14 cellular contexts compared by ENCODE assay signal in genomic region chr12:49279706-49280159, GRCh38. TPM values are rescaled to one million over a fixed set of nuclear protein-coding genes. Genes with fewer than 3 reads are reported as not detected.
DNase-seq lines count a peak whose midpoint lies in the region; ATAC-seq, FAIRE-seq and TF ChIP-seq lines count a peak whose summit lies in the region.
"Had no signal": no experiment of that assay in that cellular context is flagged by ENCODE, and none has a peak within 500 bp of the region (broad histone marks: within the 10 kb centered on the region; RNA-seq: fewer than 3 reads in every experiment).

No MANE protein-coding gene starts in this region.

- H3K9me3 Mint-ChIP-seq in GM23338, result no peaks in the 10 kb centered on the region
- H3K9me3 Mint-ChIP-seq: natural killer cell treated with Interleukin-12 subunit alpha and Interleukin-12 subunit beta and Interleukin-15 and Interleukin-18, amount 100 ng/mL, for 72 hours had no signal

- H3K79me2 ChIP-seq in GM23338 (replicated peaks; ENCODE audit: insufficient read depth), result no peaks in the 10 kb centered on the region

- H3K27ac ChIP-seq in GM23338 (ENCODE audit: low read depth), result no peak overlapping the region
- no peak overlapping the region for H3K27ac ChIP-seq in pancreas
- H3K27ac ChIP-seq: epithelial cell of prostate, KMS-11 had no signal

- peaks cover 19% of the 10 kb centered on the region for H3K4me1 Mint-ChIP-seq in GM23338

- peaks cover 7% of the 10 kb centered on the region for H3K27me3 Mint-ChIP-seq in GM23338 (ENCODE audit: insufficient read depth, low read depth, poor library complexity)

- peak; percentile 57 for ATAC-seq in GM23338
- peak; percentile 30 to 71 (median 58) for ATAC-seq in pancreas
- no peak for ATAC-seq in HG02938 (IDR thresholded peaks at IDR 0.05; ENCODE audit: unreplicated experiment)
- no peak for ATAC-seq in Right ventricle myocardium inferior
- ATAC-seq in GM18868 (IDR thresholded peaks at IDR 0.05; ENCODE audit: unreplicated experiment), result no peak
- no peak for ATAC-seq in stimulated activated naive CD8-positive, alpha-beta T cell treated with anti-CD3 and anti-CD28 coated beads, Interleukin-15, Interleukin-2, amounts not matched to agents 100 U/mL and 50 U/mL, for 24 hours
- ATAC-seq: natural killer cell treated with Interleukin-12 subunit alpha and Interleukin-12 subunit beta and Interleukin-15 and Interleukin-18, amount 100 ng/mL, for 72 hours had no signal

- no peaks in the 10 kb centered on the region for H3K36me3 Mint-ChIP-seq in GM23338 (ENCODE audit: low read depth)
- H3K36me3 Mint-ChIP-seq: natural killer cell treated with Interleukin-12 subunit alpha and Interleukin-12 subunit beta and Interleukin-15 and Interleukin-18, amount 100 ng/mL, for 72 hours had no signal

- no peaks in the 10 kb centered on the region; the same call in 1 of the 2 replicates for H4K20me1 ChIP-seq in GM23338 (replicated peaks; ENCODE audit: insufficient read depth)

- H3K27ac Mint-ChIP-seq in GM23338, result no peak overlapping the region
- H3K27ac Mint-ChIP-seq: natural killer cell treated with Interleukin-12 subunit alpha and Interleukin-12 subunit beta and Interleukin-15 and Interleukin-18, amount 100 ng/mL, for 72 hours had no signal

- H3K4me3 Mint-ChIP-seq in GM23338, result no peak overlapping the region
- H3K4me3 Mint-ChIP-seq: natural killer cell treated with Interleukin-12 subunit alpha and Interleukin-12 subunit beta and Interleukin-15 and Interleukin-18, amount 100 ng/mL, for 72 hours had no signal

- intact Hi-C loops in pancreas (cut with DNase I), result no loop called here
- intact Hi-C loops in Right ventricle myocardium inferior (cut with DNase I), result no loop called here

- 0 out of 2 replicates have a peak, but pooled peaks cover 4% of the 10 kb centered on the region for H3F3A ChIP-seq in GM23338 (replicated peaks; ENCODE audit: low read depth)

- FAIRE-seq in pancreas (lab: Jason Lieb, UNC), result no peak
- FAIRE-seq: D721Med had no signal

- no peak overlapping the region for H3K4me2 ChIP-seq in GM23338
- H3K4me2 ChIP-seq: KMS-11 had no signal

- no peak overlapping the region for H3K4me3 ChIP-seq in GM23338
- H3K4me3 ChIP-seq in epithelial cell of esophagus (ENCODE audit: low read length), result no peak overlapping the region
- H3K4me3 ChIP-seq in pancreas, result no peak overlapping the region

- H3K27me3 ChIP-seq in GM23338 (ENCODE audit: insufficient read depth) (no peaks in the 10 kb centered on the region), pancreas (no peaks in the 10 kb centered on the region)

- H3K9me3 ChIP-seq in pancreas, result no peaks in the 10 kb centered on the region

- H3K36me3 ChIP-seq in GM23338 (ENCODE audit: insufficient read depth) (no peaks in the 10 kb centered on the region), pancreas (no peaks in the 10 kb centered on the region)

- TF ChIP-seq CTCF in GM23338 (conservative IDR thresholded peaks at IDR 0.05; ENCODE audit: low read depth in 2 of 2), result no peak
- TF ChIP-seq CTCF in epithelial cell of esophagus (IDR thresholded peaks at IDR 0.05; ENCODE audit: insufficient read depth, low read depth, low read length, missing control alignments), result no peak
- TF ChIP-seq CTCF in pancreas (IDR thresholded peaks at IDR 0.05), result no peak

- H3K4me1 ChIP-seq in GM23338 (ENCODE audit: insufficient read depth) (peaks cover 8% of the 10 kb centered on the region; the same call in 1 of the 2 replicates), pancreas (peaks cover 0 to 2% (median 0%) of the 10 kb centered on the region in 3 donors)

- H3K9me2 ChIP-seq in GM23338 (ENCODE audit: insufficient read depth), result no peaks in the 10 kb centered on the region

- DNase-seq in GM23338 (ENCODE audit: low spot score) (peak; percentile 66), NCI-H524 (lab: John Stamatoyannopoulos, UW) (peak; percentile 64 to 89), epithelial cell of esophagus (ENCODE audit: low read depth) (peak; percentile 65), pancreas (no peak), Right ventricle myocardium inferior (ENCODE audit: missing footprints) (no peak)
- no peak for DNase-seq in stimulated activated naive CD8-positive, alpha-beta T cell treated with anti-CD3 and anti-CD28 coated beads, Interleukin-15, Interleukin-2, amounts not matched to agents 100 U/mL and 50 U/mL, for 24 hours
- DNase-seq: NK-92 treated with Interleukin-12 subunit alpha and Interleukin-12 subunit beta, amount 100 ng/mL, for 24 hours; stimulated activated CD4-positive, alpha-beta T cell treated with anti-CD3 and anti-CD28 coated beads, Interleukin-1b, Interleukin-23, amount 100 ng/mL, for 48 hours had no signal

- H2AFZ ChIP-seq in GM23338, result no peak overlapping the region

- 67 to 69% methylated on average over 7 of the region's 7 CpGs for WGBS in pancreas, 2 donors

TF ChIP-seq in GM23338, 12 proteins besides CTCF, POLR2A, EP300 and RAD21 (continues in another document):
- TF ChIP-seq ZNF114 (CRISPR knock-in tag; IDR thresholded peaks at IDR 0.05), result no peak
- TF ChIP-seq, protein P1, sequence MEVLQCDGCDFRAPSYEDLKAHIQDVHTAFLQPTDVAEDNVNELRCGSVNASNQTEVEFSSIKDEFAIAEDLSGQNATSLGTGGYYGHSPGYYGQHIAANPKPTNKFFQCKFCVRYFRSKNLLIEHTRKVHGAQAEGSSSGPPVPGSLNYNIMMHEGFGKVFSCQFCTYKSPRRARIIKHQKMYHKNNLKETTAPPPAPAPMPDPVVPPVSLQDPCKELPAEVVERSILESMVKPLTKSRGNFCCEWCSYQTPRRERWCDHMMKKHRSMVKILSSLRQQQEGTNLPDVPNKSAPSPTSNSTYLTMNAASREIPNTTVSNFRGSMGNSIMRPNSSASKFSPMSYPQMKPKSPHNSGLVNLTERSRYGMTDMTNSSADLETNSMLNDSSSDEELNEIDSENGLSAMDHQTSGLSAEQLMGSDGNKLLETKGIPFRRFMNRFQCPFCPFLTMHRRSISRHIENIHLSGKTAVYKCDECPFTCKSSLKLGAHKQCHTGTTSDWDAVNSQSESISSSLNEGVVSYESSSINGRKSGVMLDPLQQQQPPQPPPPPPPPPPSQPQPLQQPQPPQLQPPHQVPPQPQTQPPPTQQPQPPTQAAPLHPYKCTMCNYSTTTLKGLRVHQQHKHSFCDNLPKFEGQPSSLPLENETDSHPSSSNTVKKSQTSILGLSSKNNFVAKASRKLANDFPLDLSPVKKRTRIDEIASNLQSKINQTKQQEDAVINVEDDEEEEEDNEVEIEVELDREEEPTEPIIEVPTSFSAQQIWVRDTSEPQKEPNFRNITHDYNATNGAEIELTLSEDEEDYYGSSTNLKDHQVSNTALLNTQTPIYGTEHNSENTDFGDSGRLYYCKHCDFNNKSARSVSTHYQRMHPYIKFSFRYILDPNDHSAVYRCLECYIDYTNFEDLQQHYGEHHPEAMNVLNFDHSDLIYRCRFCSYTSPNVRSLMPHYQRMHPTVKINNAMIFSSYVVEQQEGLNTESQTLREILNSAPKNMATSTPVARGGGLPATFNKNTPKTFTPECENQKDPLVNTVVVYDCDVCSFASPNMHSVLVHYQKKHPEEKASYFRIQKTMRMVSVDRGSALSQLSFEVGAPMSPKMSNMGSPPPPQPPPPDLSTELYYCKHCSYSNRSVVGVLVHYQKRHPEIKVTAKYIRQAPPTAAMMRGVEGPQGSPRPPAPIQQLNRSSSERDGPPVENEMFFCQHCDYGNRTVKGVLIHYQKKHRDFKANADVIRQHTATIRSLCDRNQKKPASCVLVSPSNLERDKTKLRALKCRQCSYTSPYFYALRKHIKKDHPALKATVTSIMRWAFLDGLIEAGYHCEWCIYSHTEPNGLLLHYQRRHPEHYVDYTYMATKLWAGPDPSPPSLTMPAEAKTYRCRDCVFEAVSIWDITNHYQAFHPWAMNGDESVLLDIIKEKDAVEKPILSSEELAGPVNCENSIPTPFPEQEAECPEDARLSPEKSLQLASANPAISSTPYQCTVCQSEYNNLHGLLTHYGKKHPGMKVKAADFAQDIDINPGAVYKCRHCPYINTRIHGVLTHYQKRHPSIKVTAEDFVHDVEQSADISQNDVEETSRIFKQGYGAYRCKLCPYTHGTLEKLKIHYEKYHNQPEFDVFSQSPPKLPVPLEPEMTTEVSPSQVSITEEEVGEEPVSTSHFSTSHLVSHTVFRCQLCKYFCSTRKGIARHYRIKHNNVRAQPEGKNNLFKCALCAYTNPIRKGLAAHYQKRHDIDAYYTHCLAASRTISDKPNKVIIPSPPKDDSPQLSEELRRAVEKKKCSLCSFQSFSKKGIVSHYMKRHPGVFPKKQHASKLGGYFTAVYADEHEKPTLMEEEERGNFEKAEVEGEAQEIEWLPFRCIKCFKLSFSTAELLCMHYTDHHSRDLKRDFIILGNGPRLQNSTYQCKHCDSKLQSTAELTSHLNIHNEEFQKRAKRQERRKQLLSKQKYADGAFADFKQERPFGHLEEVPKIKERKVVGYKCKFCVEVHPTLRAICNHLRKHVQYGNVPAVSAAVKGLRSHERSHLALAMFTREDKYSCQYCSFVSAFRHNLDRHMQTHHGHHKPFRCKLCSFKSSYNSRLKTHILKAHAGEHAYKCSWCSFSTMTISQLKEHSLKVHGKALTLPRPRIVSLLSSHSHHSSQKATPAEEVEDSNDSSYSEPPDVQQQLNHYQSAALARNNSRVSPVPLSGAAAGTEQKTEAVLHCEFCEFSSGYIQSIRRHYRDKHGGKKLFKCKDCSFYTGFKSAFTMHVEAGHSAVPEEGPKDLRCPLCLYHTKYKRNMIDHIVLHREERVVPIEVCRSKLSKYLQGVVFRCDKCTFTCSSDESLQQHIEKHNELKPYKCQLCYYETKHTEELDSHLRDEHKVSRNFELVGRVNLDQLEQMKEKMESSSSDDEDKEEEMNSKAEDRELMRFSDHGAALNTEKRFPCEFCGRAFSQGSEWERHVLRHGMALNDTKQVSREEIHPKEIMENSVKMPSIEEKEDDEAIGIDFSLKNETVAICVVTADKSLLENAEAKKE (CRISPR knock-in tag; IDR thresholded peaks at IDR 0.05), result no peak

RNA-seq across cellular contexts. Expression of gene TUBA1C, which starts 14.9 kb away (rescaled TPM):
- total RNA-seq in GM23338 (2014; rRNA removed; shearing (Covaris generic)), result 608 and 728 TPM in 2 replicates
- polyA plus RNA-seq in GM23338 (2016; fragmentation: Nextera tagmentation; extraction: Ambion mirVana) (187 and 191 TPM in 2 replicates), pancreas (10 to 100 TPM; 30.3 to 47.0 TPM)
- total RNA-seq in pancreas (10 to 100 TPM; 20.8 to 47.0 (median 33.5) TPM), Right ventricle myocardium inferior (86.2 TPM)

RNA-seq across cellular contexts. Expression of gene PRPH, which starts 15.2 kb away (rescaled TPM):
- 0.24 and 0.62 TPM in 2 replicates for total RNA-seq in GM23338 (2014; rRNA removed; shearing (Covaris generic))
- polyA plus RNA-seq in GM23338 (2016; fragmentation: Nextera tagmentation; extraction: Ambion mirVana) (0.36 and 0.43 TPM in 2 replicates), pancreas (10 to 100 TPM in 1 of 2 donors, 1 to 10 TPM in 1; 5.3 to 18.7 TPM)
- total RNA-seq in pancreas (1 to 10 TPM in 3 of 6 donors, under 1 TPM in 3; 0.44 to 1.9 (median 0.96) TPM), Right ventricle myocardium inferior (0.57 TPM)
- total RNA-seq: natural killer cell treated with Interleukin-12 subunit alpha and Interleukin-12 subunit beta and Interleukin-15 and Interleukin-18, amount 100 ng/mL, for 72 hours had no signal

RNA-seq across cellular contexts. Expression of gene TROAP, which starts 43.3 kb away (rescaled TPM):
- total RNA-seq in GM23338 (2014; rRNA removed; shearing (Covaris generic)), result 27.6 and 46.4 TPM in 2 replicates
- polyA plus RNA-seq in GM23338 (2016; fragmentation: Nextera tagmentation; extraction: Ambion mirVana) (44.7 and 47.5 TPM in 2 replicates), pancreas (under 1 TPM; 0.46 to 0.52 TPM)
- total RNA-seq in pancreas (1 to 10 TPM in 1 of 6 donors, under 1 TPM in 4, not detected in 1; 0.08 to 1.3 (median 0.41) TPM), Right ventricle myocardium inferior (0.97 TPM)

RNA-seq across cellular contexts. Expression of gene C1QL4, which starts 57.3 kb away (rescaled TPM):
- total RNA-seq in GM23338 (2014; rRNA removed; shearing (Covaris generic)), result 0.12 TPM in 1 of 2 replicates, not detected in the other
- polyA plus RNA-seq in GM23338 (2016; fragmentation: Nextera tagmentation; extraction: Ambion mirVana) (not detected in 2 replicates), pancreas (not detected)
- total RNA-seq in pancreas (not detected), Right ventricle myocardium inferior (not detected)
- total RNA-seq: natural killer cell treated with Interleukin-12 subunit alpha and Interleukin-12 subunit beta and Interleukin-15 and Interleukin-18, amount 100 ng/mL, for 72 hours had no signal

Comparison
In these comparisons a context has a peak if more than half of its experiments do, and no peak if none do; other contexts are left out.
1. ATAC-seq: peak in GM23338 (single experiment) and pancreas (4 of 4); none in HG02938 (single experiment), Right ventricle myocardium inferior (single experiment), GM18868 (single experiment) and stimulated activated naive CD8-positive, alpha-beta T cell treated with anti-CD3 and anti-CD28 coated beads, Interleukin-15, Interleukin-2, amounts not matched to agents 100 U/mL and 50 U/mL, for 24 hours (single experiment).
2. DNase-seq: peak in GM23338 (single experiment), NCI-H524 (2 of 2) and epithelial cell of esophagus (single experiment); none in pancreas (0 of 6), Right ventricle myocardium inferior (single experiment) and stimulated activated naive CD8-positive, alpha-beta T cell treated with anti-CD3 and anti-CD28 coated beads, Interleukin-15, Interleukin-2, amounts not matched to agents 100 U/mL and 50 U/mL, for 24 hours (single experiment).
3. RNA of gene TROAP, which starts 43.3 kb away (total RNA-seq): 27.6 to 46.4 TPM in GM23338; 0.97 TPM in Right ventricle myocardium inferior (single experiment) and 0.08 to 1.3 TPM in pancreas; every median in the first group is over 10 times any median in the second.